In genomic region chrX:3663576-3664290, GRCh38 we compare ENCODE assay signal across 11 cellular contexts. TPM values are rescaled to one million over a fixed set of nuclear protein-coding genes. Genes with fewer than 3 reads are reported as not detected.
DNase-seq lines count a peak whose midpoint lies in the region; ATAC-seq and TF ChIP-seq lines count a peak whose summit lies in the region.
"Had no signal": no experiment of that assay in that cellular context is flagged by ENCODE, and none has a peak within 500 bp of the region (broad histone marks: within the 10 kb centered on the region; RNA-seq: fewer than 3 reads in every experiment).

No MANE protein-coding gene starts in this region.

- intact Hi-C loops in ascending aorta (cut with DNase I): no loop called here
- intact Hi-C loops in breast epithelium (cut with DNase I; ENCODE audit: low total_unique reads): no loop called here

- H3K27me3 ChIP-seq in BLaER1: no peaks in the 10 kb centered on the region
- no peaks in the 10 kb centered on the region for H3K27me3 ChIP-seq in endodermal cell (ENCODE audit: control insufficient read depth, insufficient read depth, low read length, poor library complexity, severe bottlenecking)
- H3K27me3 ChIP-seq in ascending aorta: no peaks in the 10 kb centered on the region
- no peaks in the 10 kb centered on the region for H3K27me3 ChIP-seq in breast epithelium

- 88 to 95% methylated on average over 1 to 9 of the region's 10 CpGs for WGBS in endodermal cell (ENCODE audit: insufficient coverage in 1 of 2, insufficient read length in 1 of 2), 2 experiments

- H3K9me3 ChIP-seq in BLaER1: no peaks in the 10 kb centered on the region
- H3K9me3 ChIP-seq in endodermal cell (ENCODE audit: control insufficient read depth, low read length): no peaks in the 10 kb centered on the region
- H3K9me3 ChIP-seq in ascending aorta: no peaks in the 10 kb centered on the region
- H3K9me3 ChIP-seq in breast epithelium: no peaks in the 10 kb centered on the region

- H3K36me3 ChIP-seq in BLaER1: peaks cover 95% of the 10 kb centered on the region
- H3K36me3 ChIP-seq in endodermal cell (ENCODE audit: control insufficient read depth, insufficient read depth, low read length): no peaks in the 10 kb centered on the region
- H3K36me3 ChIP-seq in ascending aorta: no peaks in the 10 kb centered on the region
- no peaks in the 10 kb centered on the region for H3K36me3 ChIP-seq in breast epithelium

- peaks cover 95% of the 10 kb centered on the region for H4K20me1 ChIP-seq in BLaER1

- H3K4me1 Mint-ChIP-seq in endodermal cell: peaks cover 16% of the 10 kb centered on the region

- H3K27ac Mint-ChIP-seq in endodermal cell: peak overlapping the region; percentile 24
- H3K27ac Mint-ChIP-seq: nephron progenitor cell had no signal

- H3K27me3 Mint-ChIP-seq in endodermal cell (ENCODE audit: insufficient read depth): peaks cover 2% of the 10 kb centered on the region

- no peak overlapping the region for H3K4me3 ChIP-seq in BLaER1
- H3K4me3 ChIP-seq in endodermal cell (ENCODE audit: low read length): no peak overlapping the region
- H3K4me3 ChIP-seq in ascending aorta: no peak overlapping the region
- no peak overlapping the region for H3K4me3 ChIP-seq in breast epithelium

- H3K4me3 Mint-ChIP-seq in endodermal cell: no peak overlapping the region
- H3K4me3 Mint-ChIP-seq: nephron progenitor cell had no signal

- peaks cover 21% of the 10 kb centered on the region for H3K4me1 ChIP-seq in BLaER1
- no peaks in the 10 kb centered on the region for H3K4me1 ChIP-seq in endodermal cell (ENCODE audit: control insufficient read depth, insufficient read depth, low read length)
- H3K4me1 ChIP-seq in ascending aorta: no peaks in the 10 kb centered on the region
- H3K4me1 ChIP-seq in breast epithelium: no peaks in the 10 kb centered on the region

- no peak for TF ChIP-seq POLR2A in breast epithelium (IDR thresholded peaks at IDR 0.05)

- H3K4me2 ChIP-seq in BLaER1: peak overlapping the region; percentile 54
- H3K4me2 ChIP-seq: KMS-11 had no signal

- peaks cover 44% of the 10 kb centered on the region for H3K36me3 Mint-ChIP-seq in endodermal cell (ENCODE audit: low read depth)

- no peaks in the 10 kb centered on the region for H3K9me3 Mint-ChIP-seq in endodermal cell
- H3K9me3 Mint-ChIP-seq: nephron progenitor cell had no signal

- TF ChIP-seq CTCF in endodermal cell (conservative IDR thresholded peaks at IDR 0.05) (no peak), ascending aorta (IDR thresholded peaks at IDR 0.05) (no peak), breast epithelium (IDR thresholded peaks at IDR 0.05) (no peak)

- peak; percentile 88 for DNase-seq in KBM-7
- no peak for DNase-seq in endodermal cell
- DNase-seq in LoVo (ENCODE audit: low spot score): no peak
- DNase-seq in HK-2 (ENCODE audit: unreplicated experiment): no peak
- no peak for DNase-seq in ascending aorta (ENCODE audit: low spot score in 2 of 2)
- no peak for DNase-seq in breast epithelium (ENCODE audit: low spot score in 2 of 2)
- DNase-seq: NCI-H748 treated with DMSO at 0.1 percent for 48 hours, nephron progenitor cell had no signal

- in situ Hi-C loops in KBM-7 (cut with MboI; ENCODE audit: low pct_unique_long_range_greater_than_20kb, low sequenced_read_pairs): no loop called here

- H3K9ac ChIP-seq in BLaER1: no peak overlapping the region
- H3K9ac ChIP-seq in endodermal cell (ENCODE audit: extremely low read depth, low read length, poor library complexity, severe bottlenecking): no peak overlapping the region
- H3K9ac ChIP-seq: KMS-11 had no signal

- H3K27ac ChIP-seq in BLaER1 (peak overlapping the region; percentile 18; the same call in 1 of the 2 replicates), endodermal cell (ENCODE audit: low read depth, low read length) (no peak overlapping the region), ascending aorta (no peak overlapping the region), breast epithelium (no peak overlapping the region)
- H3K27ac ChIP-seq: KMS-11 had no signal

- peak; percentile 78 for ATAC-seq in GM18909 (IDR thresholded peaks at IDR 0.05; ENCODE audit: poor library complexity, unreplicated experiment)

RNA-seq across cellular contexts. Expression of gene PRKX, which starts 49.7 kb away (rescaled TPM):
- total RNA-seq in endodermal cell: 10 to 100 TPM; 24.7 to 73.7 TPM
- 27.5 TPM for polyA plus RNA-seq in endodermal cell (2013, experiment 1 of 2)
- 24.8 TPM for polyA plus RNA-seq in endodermal cell (2013, experiment 2 of 2)
- 9.2 TPM for total RNA-seq in ascending aorta
- total RNA-seq in breast epithelium: 10 to 100 TPM in 2 of 3 donors, 1 to 10 TPM in 1; 9.4 to 28.5 (median 27.1) TPM
